ENCODE assay signal across 12 cellular contexts in the genomic region with DNA sequence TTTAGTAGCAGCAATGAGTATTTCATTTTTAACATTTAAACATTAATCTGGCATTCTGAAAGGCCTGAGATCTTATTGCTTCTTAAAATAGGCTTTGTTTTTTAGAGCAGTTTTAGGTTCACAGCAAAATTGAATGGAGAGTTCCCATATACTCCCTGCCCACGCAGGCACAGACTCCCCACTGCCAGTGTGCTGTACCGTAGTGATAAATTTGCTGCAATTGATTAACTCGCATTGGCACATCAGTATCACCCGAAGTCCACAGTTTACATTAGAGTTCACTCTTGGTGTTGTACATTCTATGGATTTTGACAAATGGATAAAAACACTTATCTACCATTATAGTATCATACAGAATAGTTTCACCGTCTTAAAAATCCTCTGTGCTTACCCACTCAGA.
DNase-seq lines count a peak whose midpoint lies in the region; ATAC-seq, FAIRE-seq and TF ChIP-seq lines count a peak whose summit lies in the region.
"Had no signal": no experiment of that assay in that cellular context is flagged by ENCODE, and none has a peak within 500 bp of the region (broad histone marks: within the 10 kb centered on the region; RNA-seq: fewer than 3 reads in every experiment).

No MANE protein-coding gene starts in this region.

- H3K27me3 ChIP-seq in astrocyte (ENCODE audit: insufficient read depth, low read length) (no peaks in the 10 kb centered on the region), mucosa of stomach (ENCODE audit: control insufficient read depth, insufficient read depth, low read length) (no peaks in the 10 kb centered on the region)

- no peaks in the 10 kb centered on the region for H3K27me3 Mint-ChIP-seq in astrocyte (ENCODE audit: low read depth, unreplicated experiment)
- H3K27me3 Mint-ChIP-seq in naive thymus-derived CD8-positive, alpha-beta T cell = peaks cover 3 to 28% (median 8%) of the 10 kb centered on the region in 5 donors

- peak; percentile 12 for ATAC-seq in GM19372 (IDR thresholded peaks at IDR 0.05; ENCODE audit: low read depth, unreplicated experiment)
- no peak for ATAC-seq in naive thymus-derived CD8-positive, alpha-beta T cell
- no peak for ATAC-seq in GM18868 (IDR thresholded peaks at IDR 0.05; ENCODE audit: unreplicated experiment)
- ATAC-seq: K562 had no signal

- TF ChIP-seq CTCF in 22Rv1 (IDR thresholded peaks at IDR 0.05) (no peak), astrocyte (IDR thresholded peaks at IDR 0.05; ENCODE audit: insufficient read depth, low read depth, low read length) (no peak)

- H3K4me1 ChIP-seq in astrocyte (ENCODE audit: insufficient read depth, low read length) = peaks cover 43% of the 10 kb centered on the region
- peaks cover 53% of the 10 kb centered on the region for H3K4me1 ChIP-seq in mucosa of stomach (ENCODE audit: control insufficient read depth, insufficient read depth, low read length)

- H3K79me2 ChIP-seq in astrocyte (ENCODE audit: insufficient read depth, low read length) = no peaks in the 10 kb centered on the region

- H2AFZ ChIP-seq in astrocyte (ENCODE audit: low read depth, low read length) = peak overlapping the region; percentile 3

- POLR2A ChIA-PET in naive thymus-derived CD8-positive, alpha-beta T cell (lab: Charles Lee) = no interaction called here

- peaks cover 38% of the 10 kb centered on the region for H3K4me1 Mint-ChIP-seq in astrocyte (ENCODE audit: low read depth, unreplicated experiment)
- peaks cover 0 to 17% (median 2%) of the 10 kb centered on the region in 4 donors for H3K4me1 Mint-ChIP-seq in naive thymus-derived CD8-positive, alpha-beta T cell

- DNase-seq in astrocyte (ENCODE audit: low read depth) (no peak), activated gamma-delta T cell (lab: John Stamatoyannopoulos, UW) (no peak)
- no peak for DNase-seq in naive thymus-derived CD8-positive, alpha-beta T cell
- DNase-seq in activated effector memory CD4-positive, alpha-beta T cell treated with anti-CD3 and anti-CD28 coated beads, Interleukin-2, amount 50 U/mL, for 16 hours = no peak
- DNase-seq: activated CD4-positive, alpha-beta T cell treated with anti-CD3 and anti-CD28 coated beads for 4 hours; posterior cingulate gyrus had no signal

- no peak overlapping the region for H3K4me3 Mint-ChIP-seq in astrocyte (ENCODE audit: unreplicated experiment)
- no peak overlapping the region for H3K4me3 Mint-ChIP-seq in naive thymus-derived CD8-positive, alpha-beta T cell

- H3K27ac Mint-ChIP-seq in astrocyte (ENCODE audit: unreplicated experiment) = peak overlapping the region; percentile 98
- H3K27ac Mint-ChIP-seq in naive thymus-derived CD8-positive, alpha-beta T cell = no peak overlapping the region

- H3K9me3 ChIP-seq in astrocyte (ENCODE audit: insufficient read depth, low read depth, low read length) (no peaks in the 10 kb centered on the region), mucosa of stomach (ENCODE audit: control insufficient read depth, low read length) (no peaks in the 10 kb centered on the region)

- FAIRE-seq in astrocyte (lab: Jason Lieb, UNC) = no peak
- FAIRE-seq: K562 had no signal

- peak overlapping the region; percentile 44 for H3K4me2 ChIP-seq in astrocyte (ENCODE audit: low read length)

- H4K20me1 ChIP-seq in astrocyte (ENCODE audit: insufficient read depth, low read length) = no peaks in the 10 kb centered on the region

- H3K9me3 Mint-ChIP-seq in astrocyte (ENCODE audit: unreplicated experiment) = peaks cover 3% of the 10 kb centered on the region
- H3K9me3 Mint-ChIP-seq in naive thymus-derived CD8-positive, alpha-beta T cell = no peaks in the 10 kb centered on the region

- H3K36me3 ChIP-seq in astrocyte (ENCODE audit: insufficient read depth, low read length) = no peaks in the 10 kb centered on the region
- H3K36me3 ChIP-seq in mucosa of stomach (ENCODE audit: control insufficient read depth, insufficient read depth, low read length) = no peaks in the 10 kb centered on the region

- H3K36me3 Mint-ChIP-seq in astrocyte (ENCODE audit: low read depth, unreplicated experiment) = no peaks in the 10 kb centered on the region
- H3K36me3 Mint-ChIP-seq in naive thymus-derived CD8-positive, alpha-beta T cell = no peaks in the 10 kb centered on the region
- H3K36me3 Mint-ChIP-seq: CD4-positive, alpha-beta memory T cell had no signal

- H3K27ac ChIP-seq in 22Rv1 (peak overlapping the region; percentile 55), astrocyte (ENCODE audit: low read depth, low read length) (peak overlapping the region; percentile 98)

- H3K9ac ChIP-seq in astrocyte (ENCODE audit: low read length) (peak overlapping the region; percentile 78), mucosa of stomach (ENCODE audit: low read length) (peak overlapping the region; percentile 64)

- no peak overlapping the region for H3K4me3 ChIP-seq in astrocyte (ENCODE audit: insufficient read depth, low read depth, low read length)
- H3K4me3 ChIP-seq in mucosa of stomach (ENCODE audit: low read length) = no peak overlapping the region
- H3K4me3 ChIP-seq: K562 had no signal
